24 cellular contexts compared by ENCODE assay signal in the genomic region with DNA sequence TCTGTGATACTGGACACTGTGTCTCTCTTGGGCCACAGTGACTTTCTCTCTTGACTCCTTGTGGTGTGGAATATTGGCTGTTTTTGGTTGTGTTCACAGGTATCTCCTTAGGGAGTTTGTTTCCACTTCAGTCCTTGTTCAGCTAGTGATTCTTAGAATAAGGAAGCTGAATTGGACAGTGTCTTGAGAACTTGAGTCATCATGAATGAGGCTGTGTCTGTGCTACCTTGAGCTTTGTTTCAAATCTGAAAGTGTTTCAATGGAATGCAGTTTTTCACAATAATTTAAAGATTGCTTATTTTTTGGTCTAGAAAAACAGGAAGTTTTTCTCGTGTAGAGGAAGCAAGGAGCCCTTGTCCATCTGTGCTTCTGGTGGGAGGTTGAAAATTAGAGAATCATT.
"Had no signal": no experiment of that assay in that cellular context is flagged by ENCODE, and none has a peak within 500 bp of the region (broad histone marks: within the 10 kb centered on the region; RNA-seq: fewer than 3 reads in every experiment).

No MANE protein-coding gene starts in this region.

- H3K4me3 ChIP-seq: gastrocnemius medialis, heart right ventricle, left ventricle myocardium inferior, lower lobe of right lung, neural progenitor cell, pancreas, suprapubic skin, thyroid gland, upper lobe of left lung, uterus had no signal

- H3K9ac ChIP-seq: neural progenitor cell had no signal

- H3K9me3 ChIP-seq: gastrocnemius medialis, heart right ventricle, left ventricle myocardium inferior, lower lobe of right lung, pancreas, suprapubic skin, thyroid gland, upper lobe of left lung, uterus had no signal

- ATAC-seq: effector memory CD8-positive, alpha-beta T cell; gastrocnemius medialis; heart right ventricle; left cardiac atrium; lower lobe of right lung; natural killer cell treated with Interleukin-12 subunit alpha and Interleukin-12 subunit beta and Interleukin-15 and Interleukin-18, amount 100 ng/mL, for 72 hours; pancreas; right cardiac atrium; stimulated activated naive CD8-positive, alpha-beta T cell treated with anti-CD3 and anti-CD28 coated beads, Interleukin-15, Interleukin-2, amounts not matched to agents 100 U/mL and 50 U/mL, for 24 hours had no signal

- H2AFZ ChIP-seq: neural progenitor cell had no signal

- H3K27me3 ChIP-seq: gastrocnemius medialis, heart right ventricle, neural progenitor cell, pancreas, suprapubic skin, thyroid gland, upper lobe of left lung, uterus had no signal

- H3K27ac ChIP-seq: gastrocnemius medialis, heart right ventricle, left ventricle myocardium inferior, lower lobe of right lung, neural progenitor cell, pancreas, suprapubic skin, thyroid gland, upper lobe of left lung, uterus had no signal

- H3K4me2 ChIP-seq: neural progenitor cell had no signal

- FAIRE-seq: colon, kidney, pancreas, small intestine had no signal

- H3K4me1 ChIP-seq: gastrocnemius medialis, heart right ventricle, left ventricle myocardium inferior, lower lobe of right lung, neural progenitor cell, pancreas, suprapubic skin, thyroid gland, upper lobe of left lung, uterus had no signal

- H3K36me3 ChIP-seq: gastrocnemius medialis, heart right ventricle, left ventricle myocardium inferior, lower lobe of right lung, neural progenitor cell, pancreas, suprapubic skin, thyroid gland, upper lobe of left lung, uterus had no signal

- DNase-seq: effector memory CD8-positive, alpha-beta T cell; erythroblast; gastrocnemius medialis; heart right ventricle; hypothalamus; kidney; left cardiac atrium; left ventricle myocardium inferior; lower lobe of right lung; mesenchymal stem cell; midbrain; occipital lobe; pancreas; right cardiac atrium; small intestine; stimulated activated CD4-positive, alpha-beta T cell treated with anti-CD3 and anti-CD28 coated beads, Interleukin-12 subunit alpha, Interleukin-12 subunit beta, amount 100 ng/mL, for 4 hours; stimulated activated naive CD8-positive, alpha-beta T cell treated with anti-CD3 and anti-CD28 coated beads, Interleukin-15, Interleukin-2, amounts not matched to agents 100 U/mL and 50 U/mL, for 24 hours; thyroid gland; upper lobe of left lung; uterus had no signal
